ENCODE assay signal across 2 cellular contexts in genomic region chr17:7089570-7089969, GRCh38.
TF ChIP-seq lines count a peak whose summit lies in the region.
"Not testable (repeated sequence)": the region's sequence is repeated elsewhere in the genome, so short reads cannot be mapped to it uniquely, and the experiment has no call there.

No MANE protein-coding gene starts in this region.

TF ChIP-seq in HEK293, 187 proteins besides CTCF, POLR2A, EP300 and RAD21:
- peak; percentile 36; the same call in 1 of the 2 replicates for TF ChIP-seq ZNF26 (tag by site-specific recombination; IDR thresholded peaks at IDR 0.05)

TF ChIP-seq in HepG2, 621 proteins besides CTCF, POLR2A, EP300 and RAD21:
- peak; percentile 53 for TF ChIP-seq RARA (CRISPR knock-in tag; IDR thresholded peaks at IDR 0.05)
- not testable (repeated sequence) for TF ChIP-seq NR2F6 (IDR thresholded peaks at IDR 0.05)
- peak; percentile 13; the same call in 1 of the 2 replicates for TF ChIP-seq NR2F6 (CRISPR knock-in tag; IDR thresholded peaks at IDR 0.05)
- peak; percentile 66 for TF ChIP-seq FOSL2 (CRISPR knock-in tag; IDR thresholded peaks at IDR 0.05)
TF ChIP-seq in HepG2: peak in this region for 3; not testable (repeated sequence) for 618.
